ENCODE assay signal across 1 cellular context in the genomic region with DNA sequence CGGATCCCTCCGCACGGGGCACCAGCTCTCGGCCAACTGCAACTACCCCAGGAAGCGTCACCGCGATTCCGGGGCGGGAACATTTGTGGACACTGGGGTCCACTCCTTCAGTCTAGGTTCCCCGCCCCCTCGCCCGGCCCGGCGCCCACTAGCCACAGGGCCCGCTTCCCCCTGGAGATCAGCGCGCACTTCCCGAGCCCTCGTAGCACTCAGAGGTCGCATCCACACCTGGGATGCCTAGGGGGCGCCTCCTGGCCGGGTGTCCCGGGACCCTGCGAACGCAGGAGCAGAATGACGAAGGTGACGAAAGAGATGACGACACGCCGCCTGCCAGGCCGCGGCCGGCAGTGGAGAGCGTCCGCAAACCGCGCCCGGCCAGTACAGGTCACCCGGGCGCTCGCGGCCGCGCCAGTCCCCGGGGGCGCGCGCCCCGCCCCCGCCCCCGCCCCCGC.
TF ChIP-seq lines count a peak whose summit lies in the region.

No MANE protein-coding gene starts in this region.

TF ChIP-seq in K562, 482 proteins besides CTCF, POLR2A, EP300 and RAD21 (continued from another document and continues in another):
- TF ChIP-seq ETV1 (tag; conservative IDR thresholded peaks at IDR 0.05; ENCODE audit: low read depth) = peak; percentile 89
- no peak for TF ChIP-seq YBX1 (IDR thresholded peaks at IDR 0.05)
- TF ChIP-seq RCOR1 (IDR thresholded peaks at IDR 0.05; ENCODE audit: borderline replicate concordance in 1 of 2, low read depth in 2 of 2, low read length in 2 of 2) = peak in 1 of 2 experiments; percentile 72; a peak in 2 of 4 replicates
- no peak for TF ChIP-seq SETDB1 (IDR thresholded peaks at IDR 0.05; ENCODE audit: low read length)
- TF ChIP-seq, protein P1, sequence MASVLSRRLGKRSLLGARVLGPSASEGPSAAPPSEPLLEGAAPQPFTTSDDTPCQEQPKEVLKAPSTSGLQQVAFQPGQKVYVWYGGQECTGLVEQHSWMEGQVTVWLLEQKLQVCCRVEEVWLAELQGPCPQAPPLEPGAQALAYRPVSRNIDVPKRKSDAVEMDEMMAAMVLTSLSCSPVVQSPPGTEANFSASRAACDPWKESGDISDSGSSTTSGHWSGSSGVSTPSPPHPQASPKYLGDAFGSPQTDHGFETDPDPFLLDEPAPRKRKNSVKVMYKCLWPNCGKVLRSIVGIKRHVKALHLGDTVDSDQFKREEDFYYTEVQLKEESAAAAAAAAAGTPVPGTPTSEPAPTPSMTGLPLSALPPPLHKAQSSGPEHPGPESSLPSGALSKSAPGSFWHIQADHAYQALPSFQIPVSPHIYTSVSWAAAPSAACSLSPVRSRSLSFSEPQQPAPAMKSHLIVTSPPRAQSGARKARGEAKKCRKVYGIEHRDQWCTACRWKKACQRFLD (CRISPR knock-in tag; IDR thresholded peaks at IDR 0.05) = peak; percentile 85; the same call in 1 of the 2 replicates
- TF ChIP-seq, protein P2, sequence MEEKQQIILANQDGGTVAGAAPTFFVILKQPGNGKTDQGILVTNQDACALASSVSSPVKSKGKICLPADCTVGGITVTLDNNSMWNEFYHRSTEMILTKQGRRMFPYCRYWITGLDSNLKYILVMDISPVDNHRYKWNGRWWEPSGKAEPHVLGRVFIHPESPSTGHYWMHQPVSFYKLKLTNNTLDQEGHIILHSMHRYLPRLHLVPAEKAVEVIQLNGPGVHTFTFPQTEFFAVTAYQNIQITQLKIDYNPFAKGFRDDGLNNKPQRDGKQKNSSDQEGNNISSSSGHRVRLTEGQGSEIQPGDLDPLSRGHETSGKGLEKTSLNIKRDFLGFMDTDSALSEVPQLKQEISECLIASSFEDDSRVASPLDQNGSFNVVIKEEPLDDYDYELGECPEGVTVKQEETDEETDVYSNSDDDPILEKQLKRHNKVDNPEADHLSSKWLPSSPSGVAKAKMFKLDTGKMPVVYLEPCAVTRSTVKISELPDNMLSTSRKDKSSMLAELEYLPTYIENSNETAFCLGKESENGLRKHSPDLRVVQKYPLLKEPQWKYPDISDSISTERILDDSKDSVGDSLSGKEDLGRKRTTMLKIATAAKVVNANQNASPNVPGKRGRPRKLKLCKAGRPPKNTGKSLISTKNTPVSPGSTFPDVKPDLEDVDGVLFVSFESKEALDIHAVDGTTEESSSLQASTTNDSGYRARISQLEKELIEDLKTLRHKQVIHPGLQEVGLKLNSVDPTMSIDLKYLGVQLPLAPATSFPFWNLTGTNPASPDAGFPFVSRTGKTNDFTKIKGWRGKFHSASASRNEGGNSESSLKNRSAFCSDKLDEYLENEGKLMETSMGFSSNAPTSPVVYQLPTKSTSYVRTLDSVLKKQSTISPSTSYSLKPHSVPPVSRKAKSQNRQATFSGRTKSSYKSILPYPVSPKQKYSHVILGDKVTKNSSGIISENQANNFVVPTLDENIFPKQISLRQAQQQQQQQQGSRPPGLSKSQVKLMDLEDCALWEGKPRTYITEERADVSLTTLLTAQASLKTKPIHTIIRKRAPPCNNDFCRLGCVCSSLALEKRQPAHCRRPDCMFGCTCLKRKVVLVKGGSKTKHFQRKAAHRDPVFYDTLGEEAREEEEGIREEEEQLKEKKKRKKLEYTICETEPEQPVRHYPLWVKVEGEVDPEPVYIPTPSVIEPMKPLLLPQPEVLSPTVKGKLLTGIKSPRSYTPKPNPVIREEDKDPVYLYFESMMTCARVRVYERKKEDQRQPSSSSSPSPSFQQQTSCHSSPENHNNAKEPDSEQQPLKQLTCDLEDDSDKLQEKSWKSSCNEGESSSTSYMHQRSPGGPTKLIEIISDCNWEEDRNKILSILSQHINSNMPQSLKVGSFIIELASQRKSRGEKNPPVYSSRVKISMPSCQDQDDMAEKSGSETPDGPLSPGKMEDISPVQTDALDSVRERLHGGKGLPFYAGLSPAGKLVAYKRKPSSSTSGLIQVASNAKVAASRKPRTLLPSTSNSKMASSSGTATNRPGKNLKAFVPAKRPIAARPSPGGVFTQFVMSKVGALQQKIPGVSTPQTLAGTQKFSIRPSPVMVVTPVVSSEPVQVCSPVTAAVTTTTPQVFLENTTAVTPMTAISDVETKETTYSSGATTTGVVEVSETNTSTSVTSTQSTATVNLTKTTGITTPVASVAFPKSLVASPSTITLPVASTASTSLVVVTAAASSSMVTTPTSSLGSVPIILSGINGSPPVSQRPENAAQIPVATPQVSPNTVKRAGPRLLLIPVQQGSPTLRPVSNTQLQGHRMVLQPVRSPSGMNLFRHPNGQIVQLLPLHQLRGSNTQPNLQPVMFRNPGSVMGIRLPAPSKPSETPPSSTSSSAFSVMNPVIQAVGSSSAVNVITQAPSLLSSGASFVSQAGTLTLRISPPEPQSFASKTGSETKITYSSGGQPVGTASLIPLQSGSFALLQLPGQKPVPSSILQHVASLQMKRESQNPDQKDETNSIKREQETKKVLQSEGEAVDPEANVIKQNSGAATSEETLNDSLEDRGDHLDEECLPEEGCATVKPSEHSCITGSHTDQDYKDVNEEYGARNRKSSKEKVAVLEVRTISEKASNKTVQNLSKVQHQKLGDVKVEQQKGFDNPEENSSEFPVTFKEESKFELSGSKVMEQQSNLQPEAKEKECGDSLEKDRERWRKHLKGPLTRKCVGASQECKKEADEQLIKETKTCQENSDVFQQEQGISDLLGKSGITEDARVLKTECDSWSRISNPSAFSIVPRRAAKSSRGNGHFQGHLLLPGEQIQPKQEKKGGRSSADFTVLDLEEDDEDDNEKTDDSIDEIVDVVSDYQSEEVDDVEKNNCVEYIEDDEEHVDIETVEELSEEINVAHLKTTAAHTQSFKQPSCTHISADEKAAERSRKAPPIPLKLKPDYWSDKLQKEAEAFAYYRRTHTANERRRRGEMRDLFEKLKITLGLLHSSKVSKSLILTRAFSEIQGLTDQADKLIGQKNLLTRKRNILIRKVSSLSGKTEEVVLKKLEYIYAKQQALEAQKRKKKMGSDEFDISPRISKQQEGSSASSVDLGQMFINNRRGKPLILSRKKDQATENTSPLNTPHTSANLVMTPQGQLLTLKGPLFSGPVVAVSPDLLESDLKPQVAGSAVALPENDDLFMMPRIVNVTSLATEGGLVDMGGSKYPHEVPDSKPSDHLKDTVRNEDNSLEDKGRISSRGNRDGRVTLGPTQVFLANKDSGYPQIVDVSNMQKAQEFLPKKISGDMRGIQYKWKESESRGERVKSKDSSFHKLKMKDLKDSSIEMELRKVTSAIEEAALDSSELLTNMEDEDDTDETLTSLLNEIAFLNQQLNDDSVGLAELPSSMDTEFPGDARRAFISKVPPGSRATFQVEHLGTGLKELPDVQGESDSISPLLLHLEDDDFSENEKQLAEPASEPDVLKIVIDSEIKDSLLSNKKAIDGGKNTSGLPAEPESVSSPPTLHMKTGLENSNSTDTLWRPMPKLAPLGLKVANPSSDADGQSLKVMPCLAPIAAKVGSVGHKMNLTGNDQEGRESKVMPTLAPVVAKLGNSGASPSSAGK (IDR thresholded peaks at IDR 0.05) = peak; percentile 10; the same call in 1 of the 2 replicates
- TF ChIP-seq ATF1 (CRISPR knock-in tag; IDR thresholded peaks at IDR 0.05) = peak; percentile 79; the same call in 1 of the 2 replicates
- TF ChIP-seq ATF1 (tag; IDR thresholded peaks at IDR 0.05) = peak; percentile 99
- no peak; the same call in 1 of the 2 replicates for TF ChIP-seq ELF1 (tag; IDR thresholded peaks at IDR 0.05)
- TF ChIP-seq, protein P3, sequence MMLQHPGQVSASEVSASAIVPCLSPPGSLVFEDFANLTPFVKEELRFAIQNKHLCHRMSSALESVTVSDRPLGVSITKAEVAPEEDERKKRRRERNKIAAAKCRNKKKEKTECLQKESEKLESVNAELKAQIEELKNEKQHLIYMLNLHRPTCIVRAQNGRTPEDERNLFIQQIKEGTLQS (IDR thresholded peaks at IDR 0.05) = peak; percentile 95
- TF ChIP-seq, protein P3 (CRISPR knock-in tag; conservative IDR thresholded peaks at IDR 0.05) = peak; percentile 93
- TF ChIP-seq HSF4 (CRISPR knock-in tag; IDR thresholded peaks at IDR 0.05; ENCODE audit: borderline replicate concordance) = no peak
- peak; percentile 75 for TF ChIP-seq PHF20 (IDR thresholded peaks at IDR 0.05; ENCODE audit: partially characterized antibody)
- TF ChIP-seq, protein P4, sequence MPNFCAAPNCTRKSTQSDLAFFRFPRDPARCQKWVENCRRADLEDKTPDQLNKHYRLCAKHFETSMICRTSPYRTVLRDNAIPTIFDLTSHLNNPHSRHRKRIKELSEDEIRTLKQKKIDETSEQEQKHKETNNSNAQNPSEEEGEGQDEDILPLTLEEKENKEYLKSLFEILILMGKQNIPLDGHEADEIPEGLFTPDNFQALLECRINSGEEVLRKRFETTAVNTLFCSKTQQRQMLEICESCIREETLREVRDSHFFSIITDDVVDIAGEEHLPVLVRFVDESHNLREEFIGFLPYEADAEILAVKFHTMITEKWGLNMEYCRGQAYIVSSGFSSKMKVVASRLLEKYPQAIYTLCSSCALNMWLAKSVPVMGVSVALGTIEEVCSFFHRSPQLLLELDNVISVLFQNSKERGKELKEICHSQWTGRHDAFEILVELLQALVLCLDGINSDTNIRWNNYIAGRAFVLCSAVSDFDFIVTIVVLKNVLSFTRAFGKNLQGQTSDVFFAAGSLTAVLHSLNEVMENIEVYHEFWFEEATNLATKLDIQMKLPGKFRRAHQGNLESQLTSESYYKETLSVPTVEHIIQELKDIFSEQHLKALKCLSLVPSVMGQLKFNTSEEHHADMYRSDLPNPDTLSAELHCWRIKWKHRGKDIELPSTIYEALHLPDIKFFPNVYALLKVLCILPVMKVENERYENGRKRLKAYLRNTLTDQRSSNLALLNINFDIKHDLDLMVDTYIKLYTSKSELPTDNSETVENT (CRISPR knock-in tag; IDR thresholded peaks at IDR 0.05) = peak; percentile 74
- TF ChIP-seq, protein P5, sequence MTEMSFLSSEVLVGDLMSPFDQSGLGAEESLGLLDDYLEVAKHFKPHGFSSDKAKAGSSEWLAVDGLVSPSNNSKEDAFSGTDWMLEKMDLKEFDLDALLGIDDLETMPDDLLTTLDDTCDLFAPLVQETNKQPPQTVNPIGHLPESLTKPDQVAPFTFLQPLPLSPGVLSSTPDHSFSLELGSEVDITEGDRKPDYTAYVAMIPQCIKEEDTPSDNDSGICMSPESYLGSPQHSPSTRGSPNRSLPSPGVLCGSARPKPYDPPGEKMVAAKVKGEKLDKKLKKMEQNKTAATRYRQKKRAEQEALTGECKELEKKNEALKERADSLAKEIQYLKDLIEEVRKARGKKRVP (CRISPR knock-in tag; IDR thresholded peaks at IDR 0.05) = peak; percentile 78
- TF ChIP-seq, protein P6, sequence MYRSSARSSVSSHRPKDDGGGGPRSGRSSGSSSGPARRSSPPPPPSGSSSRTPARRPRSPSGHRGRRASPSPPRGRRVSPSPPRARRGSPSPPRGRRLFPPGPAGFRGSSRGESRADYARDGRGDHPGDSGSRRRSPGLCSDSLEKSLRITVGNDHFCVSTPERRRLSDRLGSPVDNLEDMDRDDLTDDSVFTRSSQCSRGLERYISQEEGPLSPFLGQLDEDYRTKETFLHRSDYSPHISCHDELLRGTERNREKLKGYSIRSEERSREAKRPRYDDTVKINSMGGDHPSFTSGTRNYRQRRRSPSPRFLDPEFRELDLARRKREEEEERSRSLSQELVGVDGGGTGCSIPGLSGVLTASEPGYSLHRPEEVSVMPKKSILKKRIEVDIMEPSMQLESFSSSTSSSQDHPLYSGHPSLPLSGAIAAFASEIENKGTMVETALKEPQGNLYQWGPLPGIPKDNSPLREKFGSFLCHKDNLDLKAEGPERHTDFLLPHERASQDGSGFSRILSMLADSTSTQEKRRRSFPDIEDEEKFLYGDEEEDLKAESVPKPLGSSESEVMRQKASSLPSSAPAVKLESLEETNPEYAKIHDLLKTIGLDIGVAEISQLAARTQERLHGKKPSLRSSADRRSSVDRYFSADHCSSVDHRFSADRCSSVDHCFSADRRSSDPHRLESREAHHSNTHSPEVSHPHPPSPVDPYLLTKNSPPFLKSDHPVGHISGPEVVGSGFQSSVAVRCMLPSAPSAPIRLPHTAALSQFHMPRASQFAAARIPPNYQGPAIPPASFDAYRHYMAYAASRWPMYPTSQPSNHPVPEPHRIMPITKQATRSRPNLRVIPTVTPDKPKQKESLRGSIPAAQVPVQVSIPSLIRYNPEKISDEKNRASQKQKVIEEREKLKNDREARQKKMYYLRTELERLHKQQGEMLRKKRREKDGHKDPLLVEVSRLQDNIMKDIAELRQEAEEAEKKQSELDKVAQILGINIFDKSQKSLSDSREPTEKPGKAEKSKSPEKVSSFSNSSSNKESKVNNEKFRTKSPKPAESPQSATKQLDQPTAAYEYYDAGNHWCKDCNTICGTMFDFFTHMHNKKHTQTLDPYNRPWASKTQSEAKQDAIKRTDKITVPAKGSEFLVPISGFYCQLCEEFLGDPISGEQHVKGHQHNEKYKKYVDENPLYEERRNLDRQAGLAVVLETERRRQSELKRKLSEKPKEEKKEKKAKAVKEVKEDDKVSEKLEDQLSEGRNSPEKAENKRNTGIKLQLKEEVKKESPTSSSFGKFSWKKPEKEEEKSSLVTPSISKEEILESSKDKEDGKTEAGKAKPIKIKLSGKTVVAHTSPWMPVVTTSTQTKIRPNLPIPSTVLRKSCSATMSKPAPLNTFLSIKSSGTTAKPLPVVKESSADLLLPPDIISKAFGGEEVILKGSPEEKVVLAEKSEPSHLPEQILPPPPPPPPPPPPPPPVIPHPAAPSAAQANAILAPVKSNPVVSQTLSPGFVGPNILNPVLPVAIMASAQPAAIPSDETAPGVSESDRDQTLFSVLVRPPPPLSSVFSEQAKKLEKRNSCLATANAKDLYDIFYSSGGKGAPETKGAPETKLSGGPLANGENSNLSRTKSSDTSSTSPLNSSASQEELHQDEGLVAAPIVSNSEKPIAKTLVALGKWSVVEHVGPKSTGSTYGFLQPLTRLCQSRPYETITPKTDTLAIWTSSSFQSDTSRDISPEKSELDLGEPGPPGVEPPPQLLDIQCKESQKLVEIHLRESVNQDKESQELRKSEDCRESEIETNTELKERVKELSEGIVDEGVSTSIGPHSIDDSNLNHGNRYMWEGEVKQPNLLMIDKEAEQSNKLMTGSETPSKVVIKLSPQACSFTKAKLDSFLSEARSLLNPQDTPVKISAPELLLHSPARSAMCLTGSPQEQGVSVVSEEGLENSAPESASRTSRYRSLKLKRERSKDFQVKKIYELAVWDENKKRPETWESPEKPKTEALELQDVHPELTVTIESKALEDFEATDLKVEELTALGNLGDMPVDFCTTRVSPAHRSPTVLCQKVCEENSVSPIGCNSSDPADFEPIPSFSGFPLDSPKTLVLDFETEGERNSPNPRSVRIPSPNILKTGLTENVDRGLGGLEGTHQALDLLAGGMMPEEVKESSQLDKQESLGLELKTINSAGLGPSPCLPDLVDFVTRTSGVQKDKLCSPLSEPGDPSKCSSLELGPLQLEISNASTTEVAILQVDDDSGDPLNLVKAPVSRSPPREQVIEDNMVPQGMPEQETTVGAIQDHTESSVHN (IDR thresholded peaks at IDR 0.05; ENCODE audit: borderline replicate concordance in 1 of 2, low read depth in 1 of 2) = peak in 1 of 2 experiments; percentile 29; a peak in 1 of 4 replicates
- TF ChIP-seq SP1 (CRISPR knock-in tag; IDR thresholded peaks at IDR 0.05) = peak; percentile 89
- peak; percentile 97 for TF ChIP-seq ZFX (CRISPR knock-in tag; IDR thresholded peaks at IDR 0.05)
- peak; percentile 99 for TF ChIP-seq MTA3 (IDR thresholded peaks at IDR 0.05; ENCODE audit: borderline replicate concordance)
- peak; percentile 80 for TF ChIP-seq RBBP5 (IDR thresholded peaks at IDR 0.05; ENCODE audit: borderline replicate concordance, insufficient read depth, low read length, poor library complexity, severe bottlenecking)
- peak; percentile 79; the same call in 1 of the 2 replicates for TF ChIP-seq L3MBTL2 (IDR thresholded peaks at IDR 0.05)
- TF ChIP-seq, protein P7, sequence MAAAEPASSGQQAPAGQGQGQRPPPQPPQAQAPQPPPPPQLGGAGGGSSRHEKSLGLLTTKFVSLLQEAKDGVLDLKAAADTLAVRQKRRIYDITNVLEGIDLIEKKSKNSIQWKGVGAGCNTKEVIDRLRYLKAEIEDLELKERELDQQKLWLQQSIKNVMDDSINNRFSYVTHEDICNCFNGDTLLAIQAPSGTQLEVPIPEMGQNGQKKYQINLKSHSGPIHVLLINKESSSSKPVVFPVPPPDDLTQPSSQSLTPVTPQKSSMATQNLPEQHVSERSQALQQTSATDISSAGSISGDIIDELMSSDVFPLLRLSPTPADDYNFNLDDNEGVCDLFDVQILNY (CRISPR knock-in tag; IDR thresholded peaks at IDR 0.05) = peak; percentile 90; the same call in 1 of the 2 replicates
